In genomic region chr4:98399915-98400314, GRCh38 we compare ENCODE assay signal across 24 cellular contexts.
"Had no signal": no experiment of that assay in that cellular context is flagged by ENCODE, and none has a peak within 500 bp of the region (broad histone marks: within the 10 kb centered on the region; RNA-seq: fewer than 3 reads in every experiment).

No MANE protein-coding gene starts in this region.

- DNase-seq: heart right ventricle; hypothalamus; left ventricle myocardium inferior; lower lobe of right lung; mesenchymal stem cell; midbrain; nucleus accumbens; ovary; sigmoid colon; stimulated activated CD4-positive, alpha-beta T cell treated with anti-CD3 and anti-CD28 coated beads, Interleukin-2, amount 100 ng/mL, for 24 hours; stimulated activated CD4-positive, alpha-beta T cell treated with anti-CD3 and anti-CD28 coated beads, Interleukin-4, amount 100 ng/mL, for 4 hours; stimulated activated naive CD4-positive, alpha-beta T cell; thyroid gland; upper lobe of left lung; uterus had no signal

- H3K9me3 Mint-ChIP-seq: neural progenitor cell had no signal

- H3K27ac Mint-ChIP-seq: dendritic cell treated with granulocyte-macrophage colony-stimulating factor and Interleukin-4, amounts not matched to agents 40 ng/mL and 50 ng/mL, for 4 days; natural killer cell treated with Interleukin-12 subunit alpha and Interleukin-12 subunit beta and Interleukin-15 and Interleukin-18, amount 100 ng/mL, for 72 hours; neural progenitor cell had no signal

- H3K4me3 ChIP-seq: heart right ventricle, left ventricle myocardium inferior, lower lobe of right lung, neural progenitor cell, ovary, right atrium auricular region, sigmoid colon, skin epidermis, suprapubic skin, thyroid gland, upper lobe of left lung, uterus had no signal

- H3K27me3 Mint-ChIP-seq: dendritic cell treated with granulocyte-macrophage colony-stimulating factor and Interleukin-4, amounts not matched to agents 40 ng/mL and 50 ng/mL, for 4 days; natural killer cell treated with Interleukin-12 subunit alpha and Interleukin-12 subunit beta and Interleukin-15 and Interleukin-18, amount 100 ng/mL, for 72 hours had no signal

- H3K4me1 Mint-ChIP-seq: neural progenitor cell had no signal

- FAIRE-seq: colon, frontal cortex, islet of Langerhans had no signal

- ATAC-seq: heart right ventricle; lower lobe of right lung; natural killer cell treated with Interleukin-12 subunit alpha and Interleukin-12 subunit beta and Interleukin-15 and Interleukin-18, amount 100 ng/mL, for 72 hours had no signal

- H3K4me3 Mint-ChIP-seq: dendritic cell treated with granulocyte-macrophage colony-stimulating factor and Interleukin-4, amounts not matched to agents 40 ng/mL and 50 ng/mL, for 4 days; natural killer cell treated with Interleukin-12 subunit alpha and Interleukin-12 subunit beta and Interleukin-15 and Interleukin-18, amount 100 ng/mL, for 72 hours; neural progenitor cell had no signal
